Comparison of ENCODE assay signal across 21 cellular contexts in the genomic region with DNA sequence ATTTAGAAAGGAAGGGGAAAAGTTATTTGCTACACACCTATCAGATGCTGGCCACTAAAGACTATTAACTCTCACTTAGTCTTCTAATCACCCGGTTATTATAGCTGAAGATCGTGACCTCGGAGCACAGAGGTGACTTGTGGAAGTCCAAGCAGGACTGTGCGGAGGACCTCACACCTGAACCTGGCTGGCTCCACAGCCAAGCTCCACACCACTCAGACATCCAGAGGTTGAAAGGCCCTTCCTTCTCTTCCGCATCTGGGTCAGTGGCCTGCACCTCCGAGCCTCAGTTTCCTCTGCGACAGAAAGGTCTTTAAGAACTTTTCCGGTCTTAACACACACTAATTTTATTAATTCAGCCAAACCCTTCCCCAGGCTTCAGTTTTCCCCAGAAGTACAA. TPM values are rescaled to one million over a fixed set of nuclear protein-coding genes. Genes with fewer than 3 reads are reported as not detected.
A peak's percentile ranks its signal among the peaks of the same experiment; 100 is the strongest.
DNase-seq lines count a peak whose midpoint lies in the region; ATAC-seq, FAIRE-seq and TF ChIP-seq lines count a peak whose summit lies in the region.
"Had no signal": no experiment of that assay in that cellular context is flagged by ENCODE, and none has a peak within 500 bp of the region (broad histone marks: within the 10 kb centered on the region; RNA-seq: fewer than 3 reads in every experiment).

No MANE protein-coding gene starts in this region.

- intact Hi-C loops in heart right ventricle (cut with DNase I), result loop anchor here in 9 of 10 donors (1.0 to 10.0 kb wide), 10 partner anchors 32 to 153 kb away; no protein-coding TSS in a partner anchor
- intact Hi-C loops in Right ventricle myocardium superior (cut with DNase I), result loop anchor here (2.0 kb wide), 1 partner anchor 44 kb away; no protein-coding TSS in a partner anchor
- intact Hi-C loops in kidney (cut with DNase I), result loop anchor here (10.0 kb wide), 1 partner anchor 50 kb away; no protein-coding TSS in a partner anchor
- intact Hi-C loops in sciatic nerve (cut with DNase I), result loop anchor here (5.0 kb wide), 1 partner anchor 42 kb away; no protein-coding TSS in a partner anchor
- intact Hi-C loops in uterus (cut with DNase I; ENCODE audit: low total_unique reads), result loop anchor here (5.0 to 10.0 kb wide), 2 partner anchors 43 to 50 kb away; no protein-coding TSS in a partner anchor

- no peaks in the 10 kb centered on the region for H3K9me3 ChIP-seq in heart right ventricle
- no peaks in the 10 kb centered on the region for H3K9me3 ChIP-seq in kidney (ENCODE audit: control insufficient read depth in 1 of 2, low read length in 2 of 2)
- H3K9me3 ChIP-seq in uterus, result no peaks in the 10 kb centered on the region
- H3K9me3 ChIP-seq: body of pancreas, left lung, mucosa of descending colon had no signal

- H3K4me1 ChIP-seq in heart right ventricle (peaks cover 13 to 80% (median 50%) of the 10 kb centered on the region in 9 donors), kidney (ENCODE audit: control insufficient read depth in 1 of 2, insufficient read depth in 1 of 2, low read depth in 1 of 2, low read length in 2 of 2) (peaks cover 27 to 56% of the 10 kb centered on the region in 2 donors), uterus (peaks cover 0 to 9% of the 10 kb centered on the region in 2 donors)

- H3K27me3 ChIP-seq in heart right ventricle, result no peaks in the 10 kb centered on the region
- no peaks in the 10 kb centered on the region for H3K27me3 ChIP-seq in uterus
- H3K27me3 ChIP-seq: body of pancreas, left lung had no signal

- no peak for TF ChIP-seq POLR2A in uterus (IDR thresholded peaks at IDR 0.05)

- FAIRE-seq in kidney (lab: Jason Lieb, UNC), result no peak

- H3K27ac ChIP-seq in heart right ventricle, result peak overlapping the region in 7 of 10 donors; percentile 0 to 99 (median 95)
- peak overlapping the region; percentile 93 to 96 for H3K27ac ChIP-seq in kidney (ENCODE audit: low read depth in 2 of 2, low read length in 2 of 2)
- H3K27ac ChIP-seq in uterus, result peak overlapping the region; percentile 92 to 97

- DNase-seq in heart right ventricle, result no peak
- DNase-seq in Right ventricle myocardium superior, result no peak
- no peak for DNase-seq in kidney
- DNase-seq in sciatic nerve (ENCODE audit: low spot score), result peak; percentile 44
- peak in 1 of 2 donors; percentile 16 for DNase-seq in uterus
- DNase-seq in cerebellar cortex (ENCODE audit: low spot score), result no peak
- no peak for DNase-seq in NCI-H2196 treated with DMSO at 0.1 percent for 48 hours (lab: John Stamatoyannopoulos, UW; ENCODE audit: unreplicated experiment)
- DNase-seq: activated naive CD4-positive, alpha-beta T cell treated with anti-CD3 and anti-CD28 coated beads, Interleukin-2, amount 50 U/mL, for 16 hours; activated T-cell treated with anti-CD3 and anti-CD28 coated beads, Interleukin-2, amount 50 U/mL, for 4 hours; cortex of kidney; HCEC 1CT; Kasumi-1; left lung; NCI-H1092 treated with DMSO at 0.1 percent for 48 hours; NCI-H2029 treated with DMSO at 0.1 percent for 48 hours; occipital lobe; stimulated activated CD4-positive, alpha-beta T cell treated with anti-CD3 and anti-CD28 coated beads, Interleukin-4, amount 100 ng/mL, for 1 hour had no signal

- ATAC-seq in heart right ventricle (no peak), Right ventricle myocardium superior (ENCODE audit: poor library complexity) (no peak), sciatic nerve (no peak), GM21825 (IDR thresholded peaks at IDR 0.05; ENCODE audit: unreplicated experiment) (no peak)
- ATAC-seq: activated T-cell treated with anti-CD3 and anti-CD28 coated beads, Interleukin-2, amount 50 U/mL, for 4 hours; body of pancreas; left lung; mucosa of descending colon had no signal

- H3K36me3 ChIP-seq in heart right ventricle (peaks cover 0 to 9% (median 0%) of the 10 kb centered on the region in 9 donors), kidney (ENCODE audit: control insufficient read depth in 1 of 2, insufficient read depth in 2 of 2, low read length in 2 of 2) (no peaks in the 10 kb centered on the region), uterus (no peaks in the 10 kb centered on the region)
- H3K36me3 ChIP-seq: left lung had no signal

- WGBS in heart right ventricle, 2 donors, result 68 to 75% methylated on average over 8 of the region's 8 CpGs

- peak overlapping the region in 1 of 2 donors; percentile 90 for H3K9ac ChIP-seq in kidney (ENCODE audit: low read length in 2 of 2)

- peak overlapping the region in 1 of 10 donors; percentile 98 for H3K4me3 ChIP-seq in heart right ventricle
- H3K4me3 ChIP-seq in kidney (ENCODE audit: low read length in 2 of 2), result peak overlapping the region in 1 of 2 donors; percentile 93
- H3K4me3 ChIP-seq in uterus, result no peak overlapping the region
- H3K4me3 ChIP-seq: body of pancreas, mucosa of descending colon had no signal

- TF ChIP-seq CTCF in heart right ventricle (IDR thresholded peaks at IDR 0.05) (no peak), kidney (IDR thresholded peaks at IDR 0.05; ENCODE audit: borderline replicate concordance, extremely low read depth, insufficient read depth) (no peak), uterus (IDR thresholded peaks at IDR 0.05) (no peak)

RNA-seq across cellular contexts. Expression of a gene that starts 57.9 kb away (rescaled TPM):
- 100 to 1,000 TPM; 583 to 844 (median 738) TPM for total RNA-seq in heart right ventricle
- polyA plus RNA-seq in heart right ventricle, result 100 to 1,000 TPM in 1 of 2 donors, 10 to 100 TPM in 1; 64.6 to 244 TPM
- total RNA-seq in Right ventricle myocardium superior, result 722 TPM
- total RNA-seq in kidney, result 471 TPM
- 44.8 TPM for polyA plus RNA-seq in kidney (ENCODE audit: insufficient read depth, low read depth, low replicate concordance)
- total RNA-seq in sciatic nerve, result 703 TPM
- total RNA-seq in uterus, result 1,000 to 10,000 TPM in 1 of 4 donors, 100 to 1,000 TPM in 3; 144 to 1,338 (median 313) TPM
- total RNA-seq: NCI-H460 had no signal
